ENCODE assay signal across 30 cellular contexts in genomic region chr12:124027753-124028559, GRCh38. TPM values are rescaled to one million over a fixed set of nuclear protein-coding genes. Genes with fewer than 3 reads are reported as not detected.
DNase-seq lines count a peak whose midpoint lies in the region; ATAC-seq and TF ChIP-seq lines count a peak whose summit lies in the region.
"Had no signal": no experiment of that assay in that cellular context is flagged by ENCODE, and none has a peak within 500 bp of the region (broad histone marks: within the 10 kb centered on the region; RNA-seq: fewer than 3 reads in every experiment).

No MANE protein-coding gene starts in this region.

- no peak overlapping the region for H3K4ac ChIP-seq in trophoblast cell (ENCODE audit: low read depth, low read length)

- H3K14ac ChIP-seq in trophoblast cell (ENCODE audit: low read length) = peak overlapping the region; percentile 30

- H3K27me3 ChIP-seq in left ventricle myocardium inferior (ENCODE audit: low read depth) (no peaks in the 10 kb centered on the region), trophoblast cell (ENCODE audit: insufficient read depth, low read length) (no peaks in the 10 kb centered on the region), aorta (ENCODE audit: control insufficient read depth in 1 of 2, insufficient read depth in 2 of 2, low read length in 1 of 2) (no peaks in the 10 kb centered on the region)
- H3K27me3 ChIP-seq: esophagus muscularis mucosa, pancreas, SJSA1, thyroid gland, vagina had no signal

- H2BK5ac ChIP-seq in trophoblast cell (ENCODE audit: low read depth, low read length, poor library complexity) = no peak overlapping the region

- no peak overlapping the region for H3K18ac ChIP-seq in trophoblast cell (ENCODE audit: low read length)

- no peaks in the 10 kb centered on the region for H3K36me3 ChIP-seq in left ventricle myocardium inferior
- no peaks in the 10 kb centered on the region for H3K36me3 ChIP-seq in trophoblast cell (ENCODE audit: control insufficient read depth in 1 of 2, insufficient read depth in 2 of 2, low read length in 2 of 2)
- no peaks in the 10 kb centered on the region for H3K36me3 ChIP-seq in aorta (ENCODE audit: control insufficient read depth in 1 of 2, insufficient read depth in 2 of 2, low read length in 1 of 2)
- H3K36me3 ChIP-seq: esophagus muscularis mucosa, HAP-1, pancreas, SJSA1, thyroid gland, vagina had no signal

- H3K36me3 Mint-ChIP-seq in HFFc6 (ENCODE audit: low read depth) = peaks cover 4% of the 10 kb centered on the region; the same call in 1 of the 2 replicates
- H3K36me3 Mint-ChIP-seq in brain = peaks cover 2% of the 10 kb centered on the region
- H3K36me3 Mint-ChIP-seq: activated CD8-positive, alpha-beta memory T cell treated with anti-CD3 and anti-CD28 coated beads, Interleukin-2, amount 10 ng/mL, durations not matched to agents 7 days and 5 days had no signal

- H3K27ac Mint-ChIP-seq in HFFc6 (peak overlapping the region; percentile 87), brain (peak overlapping the region in 4 of 5 experiments; percentile 21 to 35 (median 30))
- H3K27ac Mint-ChIP-seq: activated CD8-positive, alpha-beta memory T cell treated with anti-CD3 and anti-CD28 coated beads, Interleukin-2, amount 10 ng/mL, durations not matched to agents 7 days and 5 days; activated naive CD8-positive, alpha-beta T cell treated with anti-CD3 and anti-CD28 coated beads, Interleukin-2, amount 10 ng/mL, durations not matched to agents 7 days and 5 days; B cell; endodermal cell had no signal

- H4K12ac ChIP-seq in trophoblast cell (ENCODE audit: low read depth, low read length) = no peak overlapping the region

- H3K4me3 Mint-ChIP-seq in HFFc6 (peak overlapping the region; percentile 18; the same call in 1 of the 2 replicates), brain (no peak overlapping the region)
- H3K4me3 Mint-ChIP-seq: activated CD8-positive, alpha-beta memory T cell treated with anti-CD3 and anti-CD28 coated beads, Interleukin-2, amount 10 ng/mL, durations not matched to agents 7 days and 5 days; activated naive CD8-positive, alpha-beta T cell treated with anti-CD3 and anti-CD28 coated beads, Interleukin-2, amount 10 ng/mL, durations not matched to agents 7 days and 5 days; B cell; central memory CD8-positive, alpha-beta T cell; endodermal cell had no signal

- no peaks in the 10 kb centered on the region for H3K79me2 ChIP-seq in trophoblast cell (ENCODE audit: control insufficient read depth, insufficient read depth, low read length, poor library complexity)

- no CpG with 5 or more reads among the region's 18 CpGs for WGBS in trophoblast cell (ENCODE audit: extremely low coverage, insufficient coverage, insufficient read length)
- WGBS in aorta, 2 donors = 29% methylated on average over 18 of the region's 18 CpGs

- H2BK120ac ChIP-seq in trophoblast cell (ENCODE audit: insufficient read depth, low read length, poor library complexity) = peak overlapping the region; percentile 18

- H3K23ac ChIP-seq in trophoblast cell (ENCODE audit: low read length) = no peak overlapping the region

- H3K4me1 Mint-ChIP-seq in HFFc6 (ENCODE audit: low read depth) = peaks cover 88% of the 10 kb centered on the region
- peaks cover 23% of the 10 kb centered on the region for H3K4me1 Mint-ChIP-seq in brain
- H3K4me1 Mint-ChIP-seq: activated CD8-positive, alpha-beta memory T cell treated with anti-CD3 and anti-CD28 coated beads, Interleukin-2, amount 10 ng/mL, durations not matched to agents 7 days and 5 days; B cell; central memory CD8-positive, alpha-beta T cell had no signal

- peak overlapping the region; percentile 69 for H2AK5ac ChIP-seq in trophoblast cell (ENCODE audit: low read length)

- no peak overlapping the region for H2AFZ ChIP-seq in trophoblast cell (ENCODE audit: insufficient read depth, low read length, poor library complexity)

- H3K27ac ChIP-seq in left ventricle myocardium inferior (replicated peaks) (peak overlapping the region; percentile 58), trophoblast cell (ENCODE audit: low read depth, low read length) (no peak overlapping the region), aorta (ENCODE audit: low read depth in 1 of 2, low read length in 2 of 2) (no peak overlapping the region)
- H3K27ac ChIP-seq: esophagus muscularis mucosa, pancreas, SJSA1, thyroid gland, vagina had no signal

- no peak overlapping the region for H3K4me3 ChIP-seq in left ventricle myocardium inferior
- no peak overlapping the region for H3K4me3 ChIP-seq in trophoblast cell (ENCODE audit: low read depth, low read length)
- H3K4me3 ChIP-seq in aorta (ENCODE audit: low read length in 2 of 2) = no peak overlapping the region
- H3K4me3 ChIP-seq: esophagus muscularis mucosa, HAP-1, pancreas, SJSA1, thyroid gland, vagina had no signal

- no peak overlapping the region for H4K8ac ChIP-seq in trophoblast cell (ENCODE audit: low read depth, low read length)

- H3K4me2 ChIP-seq in trophoblast cell (ENCODE audit: low read length) = no peak overlapping the region

- H4K91ac ChIP-seq in trophoblast cell (ENCODE audit: low read depth, low read length) = peak overlapping the region; percentile 54

- no peak for TF ChIP-seq CTCF in HFFc6 (IDR thresholded peaks at IDR 0.05)
- TF ChIP-seq CTCF in brain (conservative IDR thresholded peaks at IDR 0.05) = no peak
- TF ChIP-seq CTCF in left ventricle myocardium inferior (IDR thresholded peaks at IDR 0.05; ENCODE audit: borderline replicate concordance) = no peak

- H3K9ac ChIP-seq in trophoblast cell (ENCODE audit: low read length) = no peak overlapping the region

- intact Hi-C loops in left ventricle myocardium inferior (cut with micrococcal nuclease) = no loop called here
- intact Hi-C loops in aorta (cut with DNase I) = no loop called here

- H3K27me3 Mint-ChIP-seq in HFFc6 (ENCODE audit: insufficient read depth) (peaks cover 2% of the 10 kb centered on the region; the same call in 1 of the 2 replicates), brain (peaks cover 2% of the 10 kb centered on the region)
- H3K27me3 Mint-ChIP-seq: activated CD8-positive, alpha-beta memory T cell treated with anti-CD3 and anti-CD28 coated beads, Interleukin-2, amount 10 ng/mL, durations not matched to agents 7 days and 5 days; B cell; central memory CD8-positive, alpha-beta T cell had no signal

- no peaks in the 10 kb centered on the region for H3K9me3 ChIP-seq in left ventricle myocardium inferior (replicated peaks)
- peaks cover 3% of the 10 kb centered on the region for H3K9me3 ChIP-seq in trophoblast cell (ENCODE audit: insufficient read depth, low read depth, low read length)
- H3K9me3 ChIP-seq in aorta (ENCODE audit: control insufficient read depth, low read length) = no peaks in the 10 kb centered on the region
- H3K9me3 ChIP-seq: esophagus muscularis mucosa, HAP-1, pancreas, SJSA1, thyroid gland, vagina had no signal

- DNase-seq in HFFc6 (no peak), left ventricle myocardium inferior (peak; percentile 67), trophoblast cell (no peak), NCI-H2196 (lab: John Stamatoyannopoulos, UW; ENCODE audit: unreplicated experiment) (no peak), epidermal melanocyte (ENCODE audit: insufficient read length, low spot score) (no peak), HT-29 (ENCODE audit: low spot score) (no peak), aorta (no peak)
- DNase-seq: activated CD8-positive, alpha-beta memory T cell treated with anti-CD3 and anti-CD28 coated beads, Interleukin-2, amount 10 ng/mL, durations not matched to agents 7 days and 5 days; activated gamma-delta T cell treated with Interleukin-2 at 50 U/mL for 16 hours; activated naive CD8-positive, alpha-beta T cell treated with anti-CD3 and anti-CD28 coated beads, Interleukin-2, amount 10 ng/mL, durations not matched to agents 7 days and 5 days; activated T-cell treated with anti-CD3 and anti-CD28 coated beads, Interleukin-2, amount 50 U/mL, for 48 hours; dermis blood vessel endothelial cell; EL; endodermal cell; foreskin fibroblast; kidney glomerular epithelial cell; NCI-H1694; NCI-H446; NCI-H774; pancreas; stimulated activated CD4-positive, alpha-beta T cell treated with anti-CD3 and anti-CD28 coated beads, Interleukin-12 subunit alpha, Interleukin-12 subunit beta, amount 100 ng/mL, for 4 hours; stimulated activated CD4-positive, alpha-beta T cell treated with anti-CD3 and anti-CD28 coated beads, Interleukin-2, amount 100 ng/mL, for 48 hours had no signal

- ATAC-seq in aorta (ENCODE audit: low FRiP score) = no peak
- ATAC-seq: activated CD8-positive, alpha-beta memory T cell treated with anti-CD3 and anti-CD28 coated beads, Interleukin-2, amount 10 ng/mL, durations not matched to agents 7 days and 5 days; pancreas had no signal

- H3K79me1 ChIP-seq in trophoblast cell (ENCODE audit: low read length) = peaks cover 13% of the 10 kb centered on the region

- H3K4me1 ChIP-seq in left ventricle myocardium inferior = peaks cover 54% of the 10 kb centered on the region
- H3K4me1 ChIP-seq in trophoblast cell (ENCODE audit: control insufficient read depth in 1 of 2, insufficient read depth in 2 of 2, low read length in 2 of 2) = peaks cover 13% of the 10 kb centered on the region in 2 experiments
- H3K4me1 ChIP-seq in aorta (ENCODE audit: control insufficient read depth in 1 of 2, insufficient read depth in 2 of 2, low read length in 2 of 2) = peaks cover 0 to 4% of the 10 kb centered on the region in 2 donors
- H3K4me1 ChIP-seq: HAP-1, pancreas had no signal

- H3K9me3 Mint-ChIP-seq in HFFc6 (no peaks in the 10 kb centered on the region), brain (peaks cover 0 to under 1% (median 0%) of the 10 kb centered on the region in 5 experiments)
- H3K9me3 Mint-ChIP-seq: activated naive CD8-positive, alpha-beta T cell treated with anti-CD3 and anti-CD28 coated beads, Interleukin-2, amount 10 ng/mL, durations not matched to agents 7 days and 5 days; central memory CD8-positive, alpha-beta T cell had no signal

- H2BK12ac ChIP-seq in trophoblast cell (ENCODE audit: low read length) = peak overlapping the region; percentile 8

RNA-seq across cellular contexts. Expression of gene ZNF664, which starts 54.9 kb away (rescaled TPM):
- total RNA-seq in HFFc6 (2021; fragmentation: NEBNext Ultra II Directional; extraction: Animal tissue kit (Norgen Biotek cat#: 25700)) = 10 to 100 TPM; 49.1 to 55.2 (median 53.4) TPM
- polyA plus RNA-seq in brain (ENCODE audit: insufficient read depth, low read depth, low replicate concordance) = 85.9 TPM
- 80.7 TPM for total RNA-seq in left ventricle myocardium inferior
- polyA plus RNA-seq in trophoblast cell (2013) = 58.3 and 64.7 TPM in 2 replicates
- total RNA-seq in HT-29 (2014; rRNA removed; shearing (Covaris generic)) = 86.7 and 103 TPM in 2 replicates
- 10 to 100 TPM; 57.7 to 59.3 TPM for total RNA-seq in aorta
- polyA plus RNA-seq in aorta = 10 to 100 TPM; 36.1 to 68.2 TPM

RNA-seq across cellular contexts. Expression of gene CCDC92, which starts 55.3 kb away (rescaled TPM):
- 10 to 100 TPM; 48.3 to 55.1 (median 51.6) TPM for total RNA-seq in HFFc6 (2021; fragmentation: NEBNext Ultra II Directional; extraction: Animal tissue kit (Norgen Biotek cat#: 25700))
- polyA plus RNA-seq in brain (ENCODE audit: insufficient read depth, low read depth, low replicate concordance) (84.2 TPM), aorta (10 to 100 TPM; 52.6 to 66.3 TPM)
- total RNA-seq in left ventricle myocardium inferior (57.2 TPM), aorta (10 to 100 TPM; 46.3 to 70.8 TPM)
- 60.8 and 68.8 TPM in 2 replicates for polyA plus RNA-seq in trophoblast cell (2013)
- total RNA-seq in HT-29 (2014; rRNA removed; shearing (Covaris generic)) = 5.5 and 6.8 TPM in 2 replicates
